6 cellular contexts compared by ENCODE assay signal in genomic region chr6:28266563-28266961, GRCh38. TPM values are rescaled to one million over a fixed set of nuclear protein-coding genes. Genes with fewer than 3 reads are reported as not detected.
A peak's percentile ranks its signal among the peaks of the same experiment; 100 is the strongest.
DNase-seq lines count a peak whose midpoint lies in the region; TF ChIP-seq lines count a peak whose summit lies in the region.

No MANE protein-coding gene starts in this region.

- H3K4me1 Mint-ChIP-seq in endodermal cell = peaks cover 23% of the 10 kb centered on the region

- H3K4me3 ChIP-seq in HUES6 (ENCODE audit: low read depth, low read length) = peak overlapping the region; percentile 84
- H3K4me3 ChIP-seq in endodermal cell (ENCODE audit: low read length) = peak overlapping the region; percentile 99
- peak overlapping the region; percentile 69 to 93 (median 88) for H3K4me3 ChIP-seq in skeletal muscle tissue (ENCODE audit: low read length in 3 of 3)

- no peak overlapping the region for H3K27ac Mint-ChIP-seq in endodermal cell

- no peaks in the 10 kb centered on the region for H3K9me3 Mint-ChIP-seq in endodermal cell

- WGBS in endodermal cell (ENCODE audit: insufficient coverage in 1 of 2, insufficient read length in 1 of 2), 2 experiments = 20 to 39% methylated on average over 1 to 5 of the region's 5 CpGs

- no peaks in the 10 kb centered on the region for H3K36me3 ChIP-seq in HUES6 (ENCODE audit: control insufficient read depth, insufficient read depth, low read length)
- no peaks in the 10 kb centered on the region for H3K36me3 ChIP-seq in endodermal cell (ENCODE audit: control insufficient read depth, insufficient read depth, low read length)
- H3K36me3 ChIP-seq in skeletal muscle tissue (ENCODE audit: control insufficient read depth in 3 of 3, insufficient read depth in 3 of 3, low read length in 3 of 3) = peaks cover 0 to under 1% (median 0%) of the 10 kb centered on the region in 3 donors

- H3K27me3 ChIP-seq in HUES6 (ENCODE audit: control insufficient read depth, insufficient read depth, low read length) = no peaks in the 10 kb centered on the region; the same call in 1 of the 2 replicates
- H3K27me3 ChIP-seq in endodermal cell (ENCODE audit: control insufficient read depth, insufficient read depth, low read length, poor library complexity, severe bottlenecking) = no peaks in the 10 kb centered on the region
- no peaks in the 10 kb centered on the region for H3K27me3 ChIP-seq in skeletal muscle tissue (ENCODE audit: control insufficient read depth in 3 of 3, insufficient read depth in 3 of 3, low read length in 3 of 3)

- DNase-seq in endodermal cell (no peak), nucleus accumbens (lab: John Stamatoyannopoulos, UW) (no peak), dermis blood vessel endothelial cell (no peak), NCI-H2196 treated with DMSO at 0.1 percent for 48 hours (lab: John Stamatoyannopoulos, UW; ENCODE audit: unreplicated experiment) (no peak)

- H3K36me3 Mint-ChIP-seq in endodermal cell (ENCODE audit: low read depth) = peaks cover under 1% of the 10 kb centered on the region

- no peaks in the 10 kb centered on the region for H3K27me3 Mint-ChIP-seq in endodermal cell (ENCODE audit: insufficient read depth)

- H3K4me3 Mint-ChIP-seq in endodermal cell = no peak overlapping the region

- H3K27ac ChIP-seq in HUES6 (ENCODE audit: low read depth, low read length) (no peak overlapping the region), endodermal cell (ENCODE audit: low read depth, low read length) (no peak overlapping the region), skeletal muscle tissue (ENCODE audit: low read depth, low read length) (peak overlapping the region; percentile 73)

- H3K9ac ChIP-seq in HUES6 (ENCODE audit: low read length) (no peak overlapping the region), endodermal cell (ENCODE audit: extremely low read depth, low read length, poor library complexity, severe bottlenecking) (peak overlapping the region; percentile 66), skeletal muscle tissue (ENCODE audit: low read depth in 1 of 3, low read length in 3 of 3) (peak overlapping the region; percentile 74 to 91 (median 90))

- H3K9me3 ChIP-seq in HUES6 (ENCODE audit: control insufficient read depth, insufficient read depth, low read depth, low read length) (no peaks in the 10 kb centered on the region), endodermal cell (ENCODE audit: control insufficient read depth, low read length) (no peaks in the 10 kb centered on the region), skeletal muscle tissue (ENCODE audit: control insufficient read depth in 3 of 3, low read length in 3 of 3) (no peaks in the 10 kb centered on the region)

- H3K4me1 ChIP-seq in HUES6 (ENCODE audit: control insufficient read depth, insufficient read depth, low read length) (0 out of 2 replicates have a peak, but pooled peaks cover 3% of the 10 kb centered on the region), endodermal cell (ENCODE audit: control insufficient read depth, insufficient read depth, low read length) (peaks cover 6% of the 10 kb centered on the region), skeletal muscle tissue (ENCODE audit: control insufficient read depth in 3 of 3, insufficient read depth in 3 of 3, low read length in 3 of 3) (peaks cover 0 to 24% (median 18%) of the 10 kb centered on the region in 3 donors)

- TF ChIP-seq CTCF in endodermal cell (conservative IDR thresholded peaks at IDR 0.05) = no peak

RNA-seq across cellular contexts. Expression of gene ZSCAN26, which starts 0.4 kb away (rescaled TPM):
- total RNA-seq in endodermal cell (10 to 100 TPM; 10.9 to 18.9 TPM), skeletal muscle tissue (15.7 TPM), dermis blood vessel endothelial cell (12.8 and 13.3 TPM in 2 replicates)
- polyA plus RNA-seq in endodermal cell (2013, experiment 1 of 2) = 24.9 TPM
- 21.1 TPM for polyA plus RNA-seq in endodermal cell (2013, experiment 2 of 2)

RNA-seq across cellular contexts. Expression of gene NKAPL, which starts 7.5 kb away (rescaled TPM):
- under 1 TPM in 1 of 2 donors, not detected in 1; 0.42 TPM for total RNA-seq in endodermal cell
- polyA plus RNA-seq in endodermal cell (2013, experiment 1 of 2) = not detected
- not detected for polyA plus RNA-seq in endodermal cell (2013, experiment 2 of 2)
- total RNA-seq in skeletal muscle tissue = 0.52 TPM
- total RNA-seq in dermis blood vessel endothelial cell = 0.34 and 1.1 TPM in 2 replicates

RNA-seq across cellular contexts. Expression of gene ZKSCAN4, which starts 14.5 kb away (rescaled TPM):
- 1 to 10 TPM; 7.3 to 8.2 TPM for total RNA-seq in endodermal cell
- 8.1 TPM for polyA plus RNA-seq in endodermal cell (2013, experiment 1 of 2)
- 5.6 TPM for polyA plus RNA-seq in endodermal cell (2013, experiment 2 of 2)
- 8.4 TPM for total RNA-seq in skeletal muscle tissue
- 5.2 and 7.7 TPM in 2 replicates for total RNA-seq in dermis blood vessel endothelial cell

RNA-seq across cellular contexts. Expression of gene PGBD1, which starts 14.8 kb away (rescaled TPM):
- total RNA-seq in endodermal cell = 10 to 100 TPM in 1 of 2 donors, 1 to 10 TPM in 1; 8.7 to 10.8 TPM
- 11.8 TPM for polyA plus RNA-seq in endodermal cell (2013, experiment 1 of 2)
- 10.7 TPM for polyA plus RNA-seq in endodermal cell (2013, experiment 2 of 2)
- 4.2 TPM for total RNA-seq in skeletal muscle tissue
- total RNA-seq in dermis blood vessel endothelial cell = 8.9 and 10.2 TPM in 2 replicates

RNA-seq across cellular contexts. Expression of gene ZSCAN9, which starts 41.5 kb away (rescaled TPM):
- total RNA-seq in endodermal cell (10 to 100 TPM; 23.1 to 32.1 TPM), skeletal muscle tissue (18.8 TPM), dermis blood vessel endothelial cell (10.7 and 17.9 TPM in 2 replicates)
- polyA plus RNA-seq in endodermal cell (2013, experiment 1 of 2) = 33.4 TPM
- polyA plus RNA-seq in endodermal cell (2013, experiment 2 of 2) = 29.1 TPM
